Comparison of ENCODE assay signal across 25 cellular contexts in the genomic region with DNA sequence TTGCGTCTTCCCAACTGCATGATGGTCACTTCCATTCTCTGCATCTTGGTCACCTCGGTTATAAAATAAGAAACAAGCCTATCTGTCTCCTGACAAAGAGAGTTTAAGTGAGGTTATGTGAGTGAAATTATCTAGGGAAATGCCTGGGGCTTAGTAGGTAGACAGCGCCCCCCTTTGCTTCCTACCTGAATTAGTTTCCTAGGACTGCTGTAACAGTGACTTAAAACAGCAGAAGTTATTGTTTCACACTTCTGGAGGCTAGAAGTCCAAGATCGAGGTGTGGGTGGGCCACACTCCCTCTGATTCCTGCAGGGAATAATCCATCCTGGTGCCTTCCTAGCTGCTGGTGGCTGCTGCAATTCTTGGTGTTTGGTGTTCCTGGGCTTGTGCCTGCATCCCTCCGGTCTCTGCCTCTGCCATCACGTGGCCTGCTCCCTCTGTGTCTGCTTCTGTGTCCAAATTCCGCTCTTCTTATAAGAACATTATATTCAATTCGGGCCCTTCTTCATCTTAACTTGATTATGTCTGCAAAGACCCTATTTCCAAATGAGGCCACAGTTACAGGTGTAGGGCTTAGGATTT.
A peak's percentile ranks its signal among the peaks of the same experiment; 100 is the strongest.
DNase-seq lines count a peak whose midpoint lies in the region; ATAC-seq, FAIRE-seq and TF ChIP-seq lines count a peak whose summit lies in the region.
"Had no signal": no experiment of that assay in that cellular context is flagged by ENCODE, and none has a peak within 500 bp of the region (broad histone marks: within the 10 kb centered on the region; RNA-seq: fewer than 3 reads in every experiment).

No MANE protein-coding gene starts in this region.

- H3K27me3 ChIP-seq in K562 (ENCODE audit: control insufficient read depth in 2 of 2, insufficient read depth in 2 of 2, low read length in 2 of 2) (peaks cover 2 to 38% of the 10 kb centered on the region in 2 experiments), neural progenitor cell (no peaks in the 10 kb centered on the region), lower lobe of right lung (ENCODE audit: low read depth) (peaks cover 66% of the 10 kb centered on the region)
- peaks cover 22% of the 10 kb centered on the region for H3K27me3 ChIP-seq in CD4-positive, alpha-beta T cell (ENCODE audit: control insufficient read depth, insufficient read depth, low read length)

- H3K36me3 ChIP-seq in K562 (ENCODE audit: control insufficient read depth, insufficient read depth, low read length) (no peaks in the 10 kb centered on the region), neural progenitor cell (no peaks in the 10 kb centered on the region), lower lobe of right lung (no peaks in the 10 kb centered on the region)
- H3K36me3 ChIP-seq: esophagus squamous epithelium, gastrocnemius medialis, SJCRH30 had no signal

- H3K4me1 Mint-ChIP-seq in neural progenitor cell, result peaks cover 18% of the 10 kb centered on the region
- no peaks in the 10 kb centered on the region for H3K4me1 Mint-ChIP-seq in CD4-positive, alpha-beta T cell (ENCODE audit: low read depth)
- H3K4me1 Mint-ChIP-seq: activated naive CD8-positive, alpha-beta T cell treated with anti-CD3 and anti-CD28 coated beads, Interleukin-2, amount 10 ng/mL, durations not matched to agents 7 days and 5 days; activated T-helper 17 cell treated with anti-CD3 and anti-CD28 coated beads, Interleukin-2, amount 50 U/mL, for 72 hours; CD8-positive, alpha-beta memory T cell; memory B cell; stimulated activated naive B cell treated with anti-CD40 and anti-IgM and Interleukin-4, amounts not matched to agents 10 μg/mL and 1 μg/mL and 100 μg/mL, for 72 hours had no signal

- DNase-seq in G401 (ENCODE audit: low spot score) (peak; percentile 82), NB4 (ENCODE audit: low read depth) (peak; percentile 10), K562 (ENCODE audit: extremely low read depth in 1 of 4, low spot score in 3 of 4) (peak in 1 of 4 experiments; percentile 5), neural progenitor cell (ENCODE audit: low spot score) (peak; percentile 35), lower lobe of right lung (no peak)
- DNase-seq in activated CD4-positive, alpha-beta T cell treated with anti-CD3 and anti-CD28 coated beads for 48 hours, result no peak
- no peak for DNase-seq in CD4-positive, alpha-beta T cell
- DNase-seq: activated naive CD8-positive, alpha-beta T cell treated with anti-CD3 and anti-CD28 coated beads, Interleukin-2, amount 10 ng/mL, durations not matched to agents 7 days and 5 days; CD8-positive, alpha-beta memory T cell; cerebellar nuclear complex; effector memory CD4-positive, alpha-beta T cell; esophagus squamous epithelium; gastrocnemius medialis; GM23248; MM.1S; NCI-H226; SJCRH30; stimulated activated CD4-positive, alpha-beta T cell treated with anti-CD3 and anti-CD28 coated beads, Interleukin-2, amount 100 ng/mL, for 48 hours; stimulated activated naive B cell treated with anti-CD40 and anti-IgM and Interleukin-4, amounts not matched to agents 10 μg/mL and 1 μg/mL and 100 μg/mL, for 72 hours had no signal

- H4K20me1 ChIP-seq in K562 (replicated peaks; ENCODE audit: control insufficient read depth, insufficient read depth, low read length) (no peaks in the 10 kb centered on the region), neural progenitor cell (ENCODE audit: low read depth) (no peaks in the 10 kb centered on the region)

- ATAC-seq in K562 (no peak), lower lobe of right lung (no peak)
- ATAC-seq in CD4-positive, alpha-beta T cell (ENCODE audit: poor library complexity), result no peak
- ATAC-seq: activated T-helper 17 cell treated with anti-CD3 and anti-CD28 coated beads, Interleukin-2, amount 50 U/mL, for 72 hours; gastrocnemius medialis; stimulated activated naive B cell treated with anti-CD40 and anti-IgM and Interleukin-4, amounts not matched to agents 10 μg/mL and 1 μg/mL and 100 μg/mL, for 72 hours had no signal

- H3K4me1 ChIP-seq in K562 (replicated peaks in 1 of 2; ENCODE audit: control insufficient read depth in 2 of 2, insufficient read depth in 2 of 2, low read length in 2 of 2), result no peaks in the 10 kb centered on the region
- H3K4me1 ChIP-seq in neural progenitor cell, result peaks cover 18% of the 10 kb centered on the region
- H3K4me1 ChIP-seq in lower lobe of right lung, result no peaks in the 10 kb centered on the region
- H3K4me1 ChIP-seq: esophagus squamous epithelium, gastrocnemius medialis, SJCRH30 had no signal

- intact Hi-C loops in K562 (cut with micrococcal nuclease) (no loop called here), lower lobe of right lung (cut with DNase I) (no loop called here)
- intact Hi-C loops in CD4-positive, alpha-beta T cell (cut with DNase I, micrococcal nuclease), result no loop called here

- H3K4me3 ChIP-seq in NB4 (ENCODE audit: low read depth, low read length) (no peak overlapping the region), K562 (no peak overlapping the region), neural progenitor cell (no peak overlapping the region), lower lobe of right lung (no peak overlapping the region)
- H3K4me3 ChIP-seq: esophagus squamous epithelium, gastrocnemius medialis, GM23248, SJCRH30, smooth muscle cell had no signal

- no peak for TF ChIP-seq EP300 in K562 (IDR thresholded peaks at IDR 0.05; ENCODE audit: low read length)

- no peak overlapping the region for H3K4me3 Mint-ChIP-seq in neural progenitor cell
- H3K4me3 Mint-ChIP-seq in CD4-positive, alpha-beta T cell, result no peak overlapping the region
- H3K4me3 Mint-ChIP-seq: activated naive CD8-positive, alpha-beta T cell treated with anti-CD3 and anti-CD28 coated beads, Interleukin-2, amount 10 ng/mL, durations not matched to agents 7 days and 5 days; activated T-helper 17 cell treated with anti-CD3 and anti-CD28 coated beads, Interleukin-2, amount 50 U/mL, for 72 hours; CD8-positive, alpha-beta memory T cell; IgD-negative memory B cell; memory B cell; stimulated activated naive B cell treated with anti-CD40 and anti-IgM and Interleukin-4, amounts not matched to agents 10 μg/mL and 1 μg/mL and 100 μg/mL, for 72 hours; T-helper 1 cell treated with Interleukin-12 subunit alpha and Interleukin-12 subunit beta and Interleukin-4 antibody, amounts not matched to agents 30 μg/mL and 1 μg/mL, for 36 hours had no signal

- H3K9ac ChIP-seq in K562 (ENCODE audit: insufficient read depth in 1 of 2, low read depth in 2 of 2, low read length in 2 of 2) (no peak overlapping the region), neural progenitor cell (no peak overlapping the region)
- H3K9ac ChIP-seq: GM23248 had no signal

- H2AFZ ChIP-seq in K562 (ENCODE audit: low read depth, low read length), result no peak overlapping the region
- H2AFZ ChIP-seq in neural progenitor cell (replicated peaks), result no peak overlapping the region
- H2AFZ ChIP-seq: GM23248 had no signal

- no peaks in the 10 kb centered on the region for H3K9me3 Mint-ChIP-seq in neural progenitor cell
- no peaks in the 10 kb centered on the region for H3K9me3 Mint-ChIP-seq in CD4-positive, alpha-beta T cell
- H3K9me3 Mint-ChIP-seq: activated naive CD8-positive, alpha-beta T cell treated with anti-CD3 and anti-CD28 coated beads, Interleukin-2, amount 10 ng/mL, durations not matched to agents 7 days and 5 days; activated T-helper 17 cell treated with anti-CD3 and anti-CD28 coated beads, Interleukin-2, amount 50 U/mL, for 72 hours; CD8-positive, alpha-beta memory T cell; T-helper 1 cell treated with Interleukin-12 subunit alpha and Interleukin-12 subunit beta and Interleukin-4 antibody, amounts not matched to agents 30 μg/mL and 1 μg/mL, for 36 hours had no signal

- peak in 1 of 2 experiments; percentile 35; a peak in 2 of 4 replicates for TF ChIP-seq RAD21 in K562 (CRISPR knock-in tag; conservative IDR thresholded peaks at IDR 0.05 in 1 of 2, IDR thresholded peaks at IDR 0.05 in 1 of 2)

- 4% methylated on average over 8 of the region's 8 CpGs for WGBS in K562 (ENCODE audit: insufficient coverage, low coverage, missing lambda C conversion rate)

- no peak for FAIRE-seq in K562 (lab: Jason Lieb, UNC)
- FAIRE-seq: RCC 7860 had no signal

- TF ChIP-seq POLR2A in NB4 (IDR thresholded peaks at IDR 0.05; ENCODE audit: extremely low read depth, insufficient read length) (no peak), K562 (conservative IDR thresholded peaks at IDR 0.05) (no peak)

- BruUV-seq in K562 (replicated peaks; lab: Mats Ljungman, UMichigan), result no TSS peak

- H3K27ac ChIP-seq in K562 (ENCODE audit: extremely low read depth, low read depth, low read length) (no peak overlapping the region), neural progenitor cell (no peak overlapping the region), lower lobe of right lung (no peak overlapping the region)
- no peak overlapping the region for H3K27ac ChIP-seq in CD4-positive, alpha-beta T cell (ENCODE audit: low read depth, low read length)
- H3K27ac ChIP-seq: esophagus squamous epithelium, gastrocnemius medialis, GM23248, SJCRH30 had no signal

- no peak overlapping the region for H3K27ac Mint-ChIP-seq in neural progenitor cell
- H3K27ac Mint-ChIP-seq in CD4-positive, alpha-beta T cell, result no peak overlapping the region
- H3K27ac Mint-ChIP-seq: activated naive CD8-positive, alpha-beta T cell treated with anti-CD3 and anti-CD28 coated beads, Interleukin-2, amount 10 ng/mL, durations not matched to agents 7 days and 5 days; activated T-helper 17 cell treated with anti-CD3 and anti-CD28 coated beads, Interleukin-2, amount 50 U/mL, for 72 hours; CD8-positive, alpha-beta memory T cell; IgD-negative memory B cell; memory B cell; stimulated activated naive B cell treated with anti-CD40 and anti-IgM and Interleukin-4, amounts not matched to agents 10 μg/mL and 1 μg/mL and 100 μg/mL, for 72 hours; T-helper 1 cell treated with Interleukin-12 subunit alpha and Interleukin-12 subunit beta and Interleukin-4 antibody, amounts not matched to agents 30 μg/mL and 1 μg/mL, for 36 hours had no signal

- H3K4me2 ChIP-seq in K562 (ENCODE audit: insufficient read depth, low read length), result no peak overlapping the region
- H3K4me2 ChIP-seq in neural progenitor cell, result peak overlapping the region; percentile 48
- H3K4me2 ChIP-seq: smooth muscle cell had no signal

- H3F3A ChIP-seq in neural progenitor cell (ENCODE audit: low read depth), result peaks cover 7% of the 10 kb centered on the region

- in situ Hi-C loops in G401 (cut with HindIII; ENCODE audit: low sequenced_read_pairs) (no loop called here), K562 (cut with MboI) (no loop called here)

- peaks cover 6% of the 10 kb centered on the region for H3K27me3 Mint-ChIP-seq in neural progenitor cell (ENCODE audit: insufficient read depth, low read depth)
- H3K27me3 Mint-ChIP-seq in CD4-positive, alpha-beta T cell, result peaks cover 45% of the 10 kb centered on the region

- TF ChIP-seq CTCF in NB4 (IDR thresholded peaks at IDR 0.05; ENCODE audit: low read depth, low read length) (no peak), K562 (IDR thresholded peaks at IDR 0.05 in 2 of 3, conservative IDR thresholded peaks at IDR 0.05 in 1 of 3; ENCODE audit: insufficient read depth in 2 of 3, low read depth in 1 of 3, low read length in 3 of 3) (peak in 2 of 3 experiments; percentile 21 to 28; a peak in 2 of 6 replicates), neural progenitor cell (IDR thresholded peaks at IDR 0.05) (peak; percentile 53), lower lobe of right lung (IDR thresholded peaks at IDR 0.05) (no peak)
- TF ChIP-seq CTCF in CD4-positive, alpha-beta T cell (IDR thresholded peaks at IDR 0.05), result no peak

- H3K9me3 ChIP-seq in K562 (replicated peaks; ENCODE audit: control insufficient read depth, insufficient read depth, low read depth, low read length) (no peaks in the 10 kb centered on the region), neural progenitor cell (ENCODE audit: low read depth) (no peaks in the 10 kb centered on the region), lower lobe of right lung (no peaks in the 10 kb centered on the region)
- H3K9me3 ChIP-seq in CD4-positive, alpha-beta T cell (ENCODE audit: control insufficient read depth, low read length), result no peaks in the 10 kb centered on the region
- H3K9me3 ChIP-seq: esophagus squamous epithelium, gastrocnemius medialis, SJCRH30 had no signal

- CTCF ChIA-PET in K562 (lab: Yijun Ruan, JAX; ENCODE audit: low intra/inter-chr PET ratio), result no interaction called here
- CTCF ChIA-PET in CD4-positive, alpha-beta T cell (lab: Charles Lee), result no interaction called here

- H3K79me2 ChIP-seq in K562 (ENCODE audit: control insufficient read depth, insufficient read depth, low read length) (no peaks in the 10 kb centered on the region), neural progenitor cell (ENCODE audit: low read depth) (no peaks in the 10 kb centered on the region)

- H3K9me1 ChIP-seq in K562 (ENCODE audit: control insufficient read depth, insufficient read depth, low read length), result peaks cover 3% of the 10 kb centered on the region

- no peaks in the 10 kb centered on the region for H3K36me3 Mint-ChIP-seq in neural progenitor cell
- no peaks in the 10 kb centered on the region for H3K36me3 Mint-ChIP-seq in CD4-positive, alpha-beta T cell (ENCODE audit: low read depth)
- H3K36me3 Mint-ChIP-seq: activated naive CD8-positive, alpha-beta T cell treated with anti-CD3 and anti-CD28 coated beads, Interleukin-2, amount 10 ng/mL, durations not matched to agents 7 days and 5 days; CD8-positive, alpha-beta memory T cell; memory B cell; stimulated activated naive B cell treated with anti-CD40 and anti-IgM and Interleukin-4, amounts not matched to agents 10 μg/mL and 1 μg/mL and 100 μg/mL, for 72 hours had no signal

- POLR2A ChIA-PET in K562 (lab: Yijun Ruan, JAX), result no interaction called here
- POLR2A ChIA-PET in CD4-positive, alpha-beta T cell (lab: Charles Lee), result no interaction called here

Comparison
In these comparisons a context has a peak if more than half of its experiments do, and no peak if none do; other contexts are left out.
1. DNase-seq: peak in G401 (single experiment), NB4 (single experiment) and neural progenitor cell (single experiment); none in activated CD4-positive, alpha-beta T cell treated with anti-CD3 and anti-CD28 coated beads for 48 hours (single experiment), CD4-positive, alpha-beta T cell (0 of 10) and lower lobe of right lung (single experiment).
2. CTCF ChIP-seq: peak in K562 (2 of 3) and neural progenitor cell (single experiment); none in NB4 (single experiment), CD4-positive, alpha-beta T cell (single experiment) and lower lobe of right lung (single experiment).